In genomic region chr14:22800356-22800755, GRCh38 we compare ENCODE assay signal across 1 cellular context.
TF ChIP-seq lines count a peak whose summit lies in the region.

No MANE protein-coding gene starts in this region.

TF ChIP-seq in GM23338, 12 proteins besides CTCF, POLR2A, EP300 and RAD21 (continued from another document):
- TF ChIP-seq JUNB (IDR thresholded peaks at IDR 0.05; ENCODE audit: unreplicated experiment) (no peak), NANOG (IDR thresholded peaks at IDR 0.05; ENCODE audit: borderline replicate concordance) (no peak), REST (IDR thresholded peaks at IDR 0.05; ENCODE audit: unreplicated experiment) (no peak), EZH2 (IDR thresholded peaks at IDR 0.05; ENCODE audit: low read depth, unreplicated experiment) (no peak), EZH2phosphoT487 (IDR thresholded peaks at IDR 0.05; ENCODE audit: unreplicated experiment) (no peak), STAT1 (IDR thresholded peaks at IDR 0.05; ENCODE audit: unreplicated experiment) (no peak), ETS1 (IDR thresholded peaks at IDR 0.05) (no peak), CREB1 (CRISPR knock-in tag; IDR thresholded peaks at IDR 0.05; ENCODE audit: low read depth) (no peak)
TF ChIP-seq in GM23338: peak in this region for 0.
